ENCODE assay signal across 8 cellular contexts in genomic region chr3:9422712-9423424, GRCh38. TPM values are rescaled to one million over a fixed set of nuclear protein-coding genes. Genes with fewer than 3 reads are reported as not detected.
DNase-seq lines count a peak whose midpoint lies in the region; FAIRE-seq and TF ChIP-seq lines count a peak whose summit lies in the region.

No MANE protein-coding gene starts in this region.

- H3K9ac ChIP-seq in skeletal muscle tissue (ENCODE audit: low read depth in 1 of 3, low read length in 3 of 3): peak overlapping the region; percentile 26 to 55 (median 40)

- peaks cover 16 to 25% (median 17%) of the 10 kb centered on the region in 3 donors for H3K4me1 ChIP-seq in skeletal muscle tissue (ENCODE audit: control insufficient read depth in 3 of 3, insufficient read depth in 3 of 3, low read length in 3 of 3)

- peak; percentile 92 for DNase-seq in ELR (ENCODE audit: low read depth)
- peak; percentile 86 for DNase-seq in RPMI8226
- peak; percentile 79 to 82 for DNase-seq in cerebellar nuclear complex (lab: John Stamatoyannopoulos, UW)
- no peak for DNase-seq in cortex of kidney (lab: John Stamatoyannopoulos, UW)
- no peak for DNase-seq in stimulated activated CD8-positive, alpha-beta memory T cell treated with anti-CD3 and anti-CD28 coated beads, Interleukin-4, amount 100 ng/mL, for 48 hours

- H3K27ac ChIP-seq in skeletal muscle tissue (ENCODE audit: low read depth, low read length): peak overlapping the region; percentile 72

- H3K9me3 ChIP-seq in skeletal muscle tissue (ENCODE audit: control insufficient read depth in 3 of 3, low read length in 3 of 3): no peaks in the 10 kb centered on the region

- H3K36me3 ChIP-seq in skeletal muscle tissue (ENCODE audit: control insufficient read depth in 3 of 3, insufficient read depth in 3 of 3, low read length in 3 of 3): peaks cover 6 to 11% (median 11%) of the 10 kb centered on the region in 3 donors

- peak; percentile 50 for TF ChIP-seq CTCF in LNCAP (IDR thresholded peaks at IDR 0.05)

- FAIRE-seq in islet of Langerhans (lab: Jason Lieb, UNC): peak; percentile 98

- H3K4me3 ChIP-seq in skeletal muscle tissue (ENCODE audit: low read length in 3 of 3): no peak overlapping the region

- no peaks in the 10 kb centered on the region for H3K27me3 ChIP-seq in skeletal muscle tissue (ENCODE audit: control insufficient read depth in 3 of 3, insufficient read depth in 3 of 3, low read length in 3 of 3)

RNA-seq across cellular contexts. Expression of gene SETD5, which starts 25.5 kb away (rescaled TPM):
- total RNA-seq in skeletal muscle tissue: 54.3 TPM

Comparison
In these comparisons a context has a peak if more than half of its experiments do, and no peak if none do; other contexts are left out.
1. DNase-seq: peak in ELR (single experiment), RPMI8226 (single experiment) and cerebellar nuclear complex (2 of 2); none in cortex of kidney (single experiment) and stimulated activated CD8-positive, alpha-beta memory T cell treated with anti-CD3 and anti-CD28 coated beads, Interleukin-4, amount 100 ng/mL, for 48 hours (single experiment).